In the genomic region with DNA sequence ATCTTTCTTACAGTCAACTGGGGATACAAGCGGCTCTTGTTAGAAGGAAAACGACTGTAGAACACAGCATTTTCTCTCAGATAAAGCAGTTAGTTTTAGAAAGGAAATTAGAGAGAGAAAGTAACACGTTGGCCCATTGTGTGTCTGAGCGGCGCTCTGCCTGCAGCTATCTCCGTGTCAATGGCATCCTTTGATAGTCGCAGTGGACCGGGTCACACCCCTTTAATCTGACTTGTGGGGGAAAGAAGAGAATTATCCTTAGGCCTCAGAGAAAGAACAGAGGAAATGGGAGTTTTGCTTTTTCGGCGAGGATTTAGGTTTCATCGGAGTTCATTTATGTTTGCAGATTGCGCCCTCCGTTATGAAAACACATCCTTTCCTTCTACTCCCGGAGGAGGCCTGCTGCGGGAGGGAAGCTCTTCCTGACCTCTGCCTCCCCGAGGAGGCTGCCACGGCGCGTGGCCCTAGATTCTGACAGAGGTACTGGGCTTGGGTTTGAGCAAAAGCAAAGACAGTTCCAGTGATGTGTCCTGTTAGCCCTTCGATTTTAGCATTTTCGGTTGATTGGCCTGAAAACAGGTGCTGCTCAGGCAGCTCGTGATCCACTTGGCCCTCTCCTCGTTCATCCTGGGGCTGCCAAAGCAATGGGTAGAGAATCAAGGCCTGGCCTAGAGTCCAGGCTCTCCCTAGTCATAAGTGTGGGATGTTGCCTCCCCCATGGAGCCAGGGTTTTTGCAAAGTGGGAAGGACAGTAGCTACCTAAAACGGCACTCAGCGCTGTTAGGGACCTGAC, we compare ENCODE assay signal across 1 cellular context.
TF ChIP-seq lines count a peak whose summit lies in the region.

No MANE protein-coding gene starts in this region.

TF ChIP-seq in GM12878, 131 proteins besides CTCF, POLR2A, EP300 and RAD21 (continued from another document):
- TF ChIP-seq, protein P1, sequence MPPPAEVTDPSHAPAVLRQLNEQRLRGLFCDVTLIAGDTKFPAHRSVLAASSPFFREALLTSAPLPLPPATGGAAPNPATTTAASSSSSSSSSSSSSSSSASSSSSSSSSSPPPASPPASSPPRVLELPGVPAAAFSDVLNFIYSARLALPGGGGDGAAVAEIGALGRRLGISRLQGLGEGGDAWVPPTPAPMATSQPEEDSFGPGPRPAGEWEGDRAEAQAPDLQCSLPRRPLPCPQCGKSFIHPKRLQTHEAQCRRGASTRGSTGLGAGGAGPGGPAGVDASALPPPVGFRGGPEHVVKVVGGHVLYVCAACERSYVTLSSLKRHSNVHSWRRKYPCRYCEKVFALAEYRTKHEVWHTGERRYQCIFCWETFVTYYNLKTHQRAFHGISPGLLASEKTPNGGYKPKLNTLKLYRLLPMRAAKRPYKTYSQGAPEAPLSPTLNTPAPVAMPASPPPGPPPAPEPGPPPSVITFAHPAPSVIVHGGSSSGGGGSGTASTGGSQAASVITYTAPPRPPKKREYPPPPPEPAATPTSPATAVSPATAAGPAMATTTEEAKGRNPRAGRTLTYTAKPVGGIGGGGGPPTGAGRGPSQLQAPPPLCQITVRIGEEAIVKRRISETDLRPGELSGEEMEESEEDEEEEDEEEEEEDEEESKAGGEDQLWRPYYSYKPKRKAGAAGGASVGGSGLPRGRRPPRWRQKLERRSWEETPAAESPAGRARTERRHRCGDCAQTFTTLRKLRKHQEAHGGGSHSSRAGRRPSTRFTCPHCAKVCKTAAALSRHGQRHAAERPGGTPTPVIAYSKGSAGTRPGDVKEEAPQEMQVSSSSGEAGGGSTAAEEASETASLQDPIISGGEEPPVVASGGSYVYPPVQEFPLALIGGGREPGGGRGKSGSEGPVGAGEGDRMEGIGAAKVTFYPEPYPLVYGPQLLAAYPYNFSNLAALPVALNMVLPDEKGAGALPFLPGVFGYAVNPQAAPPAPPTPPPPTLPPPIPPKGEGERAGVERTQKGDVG (CRISPR knock-in tag; IDR thresholded peaks at IDR 0.05): no peak
- TF ChIP-seq, protein P2, sequence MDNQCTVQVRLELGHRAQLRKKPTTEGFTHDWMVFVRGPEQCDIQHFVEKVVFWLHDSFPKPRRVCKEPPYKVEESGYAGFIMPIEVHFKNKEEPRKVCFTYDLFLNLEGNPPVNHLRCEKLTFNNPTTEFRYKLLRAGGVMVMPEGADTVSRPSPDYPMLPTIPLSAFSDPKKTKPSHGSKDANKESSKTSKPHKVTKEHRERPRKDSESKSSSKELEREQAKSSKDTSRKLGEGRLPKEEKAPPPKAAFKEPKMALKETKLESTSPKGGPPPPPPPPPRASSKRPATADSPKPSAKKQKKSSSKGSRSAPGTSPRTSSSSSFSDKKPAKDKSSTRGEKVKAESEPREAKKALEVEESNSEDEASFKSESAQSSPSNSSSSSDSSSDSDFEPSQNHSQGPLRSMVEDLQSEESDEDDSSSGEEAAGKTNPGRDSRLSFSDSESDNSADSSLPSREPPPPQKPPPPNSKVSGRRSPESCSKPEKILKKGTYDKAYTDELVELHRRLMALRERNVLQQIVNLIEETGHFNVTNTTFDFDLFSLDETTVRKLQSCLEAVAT (IDR thresholded peaks at IDR 0.05): 0 out of 2 replicates have a peak, but pooled peaks have one; percentile 49
- TF ChIP-seq SMC3 (IDR thresholded peaks at IDR 0.05; ENCODE audit: borderline replicate concordance, low read length) (no peak), SMARCA5 (IDR thresholded peaks at IDR 0.05) (peak; percentile 60; the same call in 1 of the 2 replicates), SUZ12 (IDR thresholded peaks at IDR 0.05; ENCODE audit: unreplicated experiment) (no peak)
